In the genomic region with DNA sequence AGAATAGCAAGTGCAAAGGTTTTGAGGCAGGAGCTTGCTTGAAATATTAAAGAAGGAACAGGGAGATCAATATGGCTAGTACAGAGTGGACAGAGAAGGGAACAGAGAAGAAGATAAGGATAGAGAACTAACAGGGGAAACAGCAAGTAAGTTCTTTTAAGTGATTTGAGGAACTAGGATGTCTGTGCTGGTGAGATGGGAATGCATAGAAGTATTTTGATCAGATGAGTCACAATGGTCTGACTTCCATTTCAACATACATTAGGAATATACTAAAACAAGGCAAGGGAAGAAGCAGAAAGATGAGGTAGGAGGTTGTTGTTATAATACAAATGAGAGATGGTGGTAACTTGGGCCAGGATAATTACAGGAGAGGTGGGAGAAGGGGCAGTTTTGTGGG, we compare ENCODE assay signal across 22 cellular contexts.
A peak's percentile ranks its signal among the peaks of the same experiment; 100 is the strongest.
DNase-seq lines count a peak whose midpoint lies in the region; ATAC-seq and TF ChIP-seq lines count a peak whose summit lies in the region.
"Had no signal": no experiment of that assay in that cellular context is flagged by ENCODE, and none has a peak within 500 bp of the region (broad histone marks: within the 10 kb centered on the region; RNA-seq: fewer than 3 reads in every experiment).

No MANE protein-coding gene starts in this region.

- no peak overlapping the region for H3K4ac ChIP-seq in H9 (ENCODE audit: low read depth, low read length)

- TF ChIP-seq POLR2A in breast epithelium (IDR thresholded peaks at IDR 0.05): no peak

- H3K27ac ChIP-seq in breast epithelium (no peak overlapping the region), upper lobe of right lung (no peak overlapping the region), H9 (ENCODE audit: insufficient read length, low read depth, low read length) (no peak overlapping the region)
- H3K27ac ChIP-seq: KMS-11, parathyroid adenoma, PC-9 had no signal

- H3T11ph ChIP-seq in H9 (ENCODE audit: low read length): no peak overlapping the region

- no peaks in the 10 kb centered on the region for H3K79me2 ChIP-seq in H9 (ENCODE audit: insufficient read depth, low read length)
- H3K79me2 ChIP-seq: parathyroid adenoma had no signal

- H3K4me1 ChIP-seq in breast epithelium (no peaks in the 10 kb centered on the region), adipocyte (ENCODE audit: control insufficient read depth, insufficient read depth, low read length) (peaks cover 7% of the 10 kb centered on the region), upper lobe of right lung (no peaks in the 10 kb centered on the region), H9 (ENCODE audit: insufficient read depth, low read length) (no peaks in the 10 kb centered on the region; the same call in 1 of the 2 replicates)
- H3K4me1 ChIP-seq: parathyroid adenoma had no signal

- no peak overlapping the region for H4K8ac ChIP-seq in H9 (replicated peaks; ENCODE audit: insufficient read length, low read depth, low read length)

- H3K4me2 ChIP-seq in H9 (ENCODE audit: insufficient read depth, insufficient read length, low read length): no peak overlapping the region
- H3K4me2 ChIP-seq: KMS-11, PC-9 had no signal

- no peak overlapping the region for H2AK5ac ChIP-seq in H9 (ENCODE audit: insufficient read length, low read length)

- DNase-seq in MCF 10A (ENCODE audit: unreplicated experiment) (peak; percentile 40), breast epithelium (ENCODE audit: low spot score in 2 of 2) (no peak), adipocyte (ENCODE audit: low read depth) (peak; percentile 72), fibroblast of pulmonary artery (ENCODE audit: low read depth) (peak; percentile 61), upper lobe of right lung (no peak), SK-N-DZ (ENCODE audit: low spot score) (no peak), anterior cingulate cortex (lab: John Stamatoyannopoulos, UW) (no peak), H9 (no peak)
- DNase-seq: 8988T; activated CD4-positive, alpha-beta T cell treated with anti-CD3 and anti-CD28 coated beads, Interleukin-2, amount 50 U/mL, for 48 hours; activated T-cell treated with anti-CD3 and anti-CD28 coated beads, Interleukin-2, amount 50 U/mL, for 1 hour; CD4-positive, CD25-positive, alpha-beta regulatory T cell; DND-41; effector memory CD4-positive, alpha-beta T cell; NCI-H187; NCI-H510A treated with DMSO at 0.1 percent for 48 hours; PC-9; stimulated activated CD4-positive, alpha-beta T cell treated with anti-CD3 and anti-CD28 coated beads, Interleukin-12 subunit alpha, Interleukin-12 subunit beta, amount 100 ng/mL, for 4 hours; stimulated activated naive CD4-positive, alpha-beta T cell had no signal

- H3K27me3 Mint-ChIP-seq in MCF 10A (ENCODE audit: insufficient read depth, unreplicated experiment): no peaks in the 10 kb centered on the region
- H3K27me3 Mint-ChIP-seq in H9 (ENCODE audit: low read depth): no peaks in the 10 kb centered on the region

- H3K9me3 Mint-ChIP-seq in MCF 10A (ENCODE audit: unreplicated experiment): no peaks in the 10 kb centered on the region
- H3K9me3 Mint-ChIP-seq in H9: no peaks in the 10 kb centered on the region
- H3K9me3 Mint-ChIP-seq: activated naive CD4-positive, alpha-beta T cell treated with anti-CD3 and anti-CD28 coated beads, Interleukin-2, amount 50 U/mL, for 24 hours had no signal

- no peak overlapping the region for H3K56ac ChIP-seq in H9 (ENCODE audit: insufficient read length, low read depth, low read length)

- no peaks in the 10 kb centered on the region for H3K23me2 ChIP-seq in H9 (ENCODE audit: insufficient read length, low read depth, low read length, poor library complexity, severe bottlenecking)

- no peak overlapping the region for H4K5ac ChIP-seq in H9 (ENCODE audit: insufficient read length, low read depth, low read length)

- no peak overlapping the region for H3K4me3 Mint-ChIP-seq in MCF 10A (ENCODE audit: unreplicated experiment)
- H3K4me3 Mint-ChIP-seq in H9: no peak overlapping the region
- H3K4me3 Mint-ChIP-seq: activated naive CD4-positive, alpha-beta T cell treated with anti-CD3 and anti-CD28 coated beads, Interleukin-2, amount 50 U/mL, for 24 hours; CD4-positive, CD25-positive, alpha-beta regulatory T cell had no signal

- no peak overlapping the region for H2BK12ac ChIP-seq in H9 (ENCODE audit: insufficient read length, low read depth, low read length)

- no peaks in the 10 kb centered on the region for H4K20me1 ChIP-seq in H9 (ENCODE audit: control insufficient read depth, insufficient read depth, insufficient read length)

- no peak overlapping the region for H2BK15ac ChIP-seq in H9 (ENCODE audit: low read depth, low read length)

- H3K4me3 ChIP-seq in breast epithelium (no peak overlapping the region), adipocyte (ENCODE audit: low read length) (no peak overlapping the region), fibroblast of pulmonary artery (replicated peaks; ENCODE audit: low read depth, low read length) (no peak overlapping the region), upper lobe of right lung (no peak overlapping the region)
- H3K4me3 ChIP-seq: PC-9 had no signal

- H4K91ac ChIP-seq in H9 (ENCODE audit: insufficient read length, low read depth, low read length): no peak overlapping the region

- no peak overlapping the region for H3K14ac ChIP-seq in H9 (ENCODE audit: insufficient read depth, low read length)

- H2BK5ac ChIP-seq in H9 (ENCODE audit: insufficient read length, low read length): no peak overlapping the region

- no peak overlapping the region for H2BK120ac ChIP-seq in H9 (ENCODE audit: low read depth, low read length, poor library complexity, severe bottlenecking)

- no peak overlapping the region for H3K27ac Mint-ChIP-seq in MCF 10A (ENCODE audit: low read depth, unreplicated experiment)
- peak overlapping the region in 1 of 3 experiments; percentile 3; a peak in 1 of 7 replicates for H3K27ac Mint-ChIP-seq in H9
- H3K27ac Mint-ChIP-seq: activated naive CD4-positive, alpha-beta T cell treated with anti-CD3 and anti-CD28 coated beads, Interleukin-2, amount 50 U/mL, for 24 hours; CD4-positive, CD25-positive, alpha-beta regulatory T cell had no signal

- CTCF ChIA-PET in MCF 10A (lab: Yijun Ruan, JAX): interaction anchor here (0.7 kb wide), 1 partner anchor 8 kb away, joined by 3 read pairs; no protein-coding TSS in a partner anchor

- H3K23ac ChIP-seq in H9 (ENCODE audit: insufficient read length, low read depth, low read length): no peak overlapping the region

- intact Hi-C loops in MCF 10A (cut with micrococcal nuclease) (no loop called here), breast epithelium (cut with DNase I; ENCODE audit: low total_unique reads) (no loop called here), upper lobe of right lung (cut with DNase I) (no loop called here)

- H2AFZ ChIP-seq in H9 (ENCODE audit: low read length): no peak overlapping the region
- H2AFZ ChIP-seq: parathyroid adenoma, PC-9 had no signal

- no peaks in the 10 kb centered on the region for H3K36me3 Mint-ChIP-seq in MCF 10A (ENCODE audit: insufficient read depth, unreplicated experiment)
- no peaks in the 10 kb centered on the region for H3K36me3 Mint-ChIP-seq in H9 (ENCODE audit: insufficient read depth in 1 of 3, low read depth in 3 of 3)
- H3K36me3 Mint-ChIP-seq: activated naive CD4-positive, alpha-beta T cell treated with anti-CD3 and anti-CD28 coated beads, Interleukin-2, amount 50 U/mL, for 24 hours; CD4-positive, CD25-positive, alpha-beta regulatory T cell had no signal

- H3K27me3 ChIP-seq in breast epithelium (no peaks in the 10 kb centered on the region), adipocyte (replicated peaks; ENCODE audit: control insufficient read depth, insufficient read depth, low read length) (no peaks in the 10 kb centered on the region), upper lobe of right lung (no peaks in the 10 kb centered on the region), H9 (ENCODE audit: insufficient read depth, low read length) (no peaks in the 10 kb centered on the region)

- BruUV-seq in MCF 10A (replicated peaks; lab: Mats Ljungman, UMichigan): no TSS peak

- POLR2A ChIA-PET in MCF 10A (lab: Yijun Ruan, JAX): interaction anchor here (0.8 to 1.6 kb wide), 2 partner anchors 32 to 34 kb away, joined by 3 to 4 read pairs; no protein-coding TSS in a partner anchor

- no peaks in the 10 kb centered on the region for H3K79me1 ChIP-seq in H9 (ENCODE audit: insufficient read depth, low read depth, low read length, poor library complexity, severe bottlenecking)

- H3K36me3 ChIP-seq in breast epithelium (no peaks in the 10 kb centered on the region), adipocyte (ENCODE audit: control insufficient read depth, insufficient read depth, low read length, severe bottlenecking) (no peaks in the 10 kb centered on the region), upper lobe of right lung (no peaks in the 10 kb centered on the region)

- H3K9me3 ChIP-seq in breast epithelium: no peaks in the 10 kb centered on the region
- no peaks in the 10 kb centered on the region for H3K9me3 ChIP-seq in adipocyte (ENCODE audit: control insufficient read depth, low read length)
- no peaks in the 10 kb centered on the region for H3K9me3 ChIP-seq in upper lobe of right lung
- H3K9me3 ChIP-seq in H9 (ENCODE audit: control insufficient read depth, low read depth, low read length): no peaks in the 10 kb centered on the region

- peaks cover 8% of the 10 kb centered on the region for H3K4me1 Mint-ChIP-seq in MCF 10A (ENCODE audit: insufficient read depth, unreplicated experiment)
- peaks cover 6% of the 10 kb centered on the region in 2 experiments; a peak in 3 of 4 replicates for H3K4me1 Mint-ChIP-seq in H9
- H3K4me1 Mint-ChIP-seq: activated naive CD4-positive, alpha-beta T cell treated with anti-CD3 and anti-CD28 coated beads, Interleukin-2, amount 50 U/mL, for 24 hours; CD4-positive, CD25-positive, alpha-beta regulatory T cell had no signal

- no peak overlapping the region for H2BK20ac ChIP-seq in H9 (ENCODE audit: low read depth, low read length, poor library complexity, severe bottlenecking)

- no peak overlapping the region for H3K9ac ChIP-seq in adipocyte (ENCODE audit: low read length)
- no peak overlapping the region for H3K9ac ChIP-seq in H9 (ENCODE audit: extremely low read depth, insufficient read length, low read length)
- H3K9ac ChIP-seq: KMS-11, parathyroid adenoma had no signal

- no peak for TF ChIP-seq CTCF in MCF 10A (IDR thresholded peaks at IDR 0.05; ENCODE audit: unreplicated experiment)
- TF ChIP-seq CTCF in breast epithelium (IDR thresholded peaks at IDR 0.05): no peak
- TF ChIP-seq CTCF in fibroblast of pulmonary artery (IDR thresholded peaks at IDR 0.05; ENCODE audit: low read length, missing control alignments): no peak
- TF ChIP-seq CTCF in upper lobe of right lung (IDR thresholded peaks at IDR 0.05): no peak
- TF ChIP-seq CTCF in H9 (conservative IDR thresholded peaks at IDR 0.05): no peak

- ATAC-seq in upper lobe of right lung: peak; percentile 61

- no peak overlapping the region for H3K18ac ChIP-seq in H9 (ENCODE audit: insufficient read length, low read depth, low read length)

Comparison
In these comparisons a context has a peak if more than half of its experiments do, and no peak if none do; other contexts are left out.
1. DNase-seq: peak in MCF 10A (single experiment), adipocyte (single experiment) and fibroblast of pulmonary artery (single experiment); none in breast epithelium (0 of 2), upper lobe of right lung (single experiment), SK-N-DZ (single experiment), anterior cingulate cortex (0 of 58) and H9 (single experiment).